ENCODE assay signal across 14 cellular contexts in genomic region chr2:144836635-144837350, GRCh38.
A peak's percentile ranks its signal among the peaks of the same experiment; 100 is the strongest.
DNase-seq lines count a peak whose midpoint lies in the region; ATAC-seq and TF ChIP-seq lines count a peak whose summit lies in the region.
"Had no signal": no experiment of that assay in that cellular context is flagged by ENCODE, and none has a peak within 500 bp of the region (broad histone marks: within the 10 kb centered on the region; RNA-seq: fewer than 3 reads in every experiment).

No MANE protein-coding gene starts in this region.

- intact Hi-C loops in Right ventricle myocardium inferior (cut with DNase I) = no loop called here

- H3K36me3 ChIP-seq in right atrium auricular region = no peaks in the 10 kb centered on the region
- no peaks in the 10 kb centered on the region for H3K36me3 ChIP-seq in adipocyte (ENCODE audit: control insufficient read depth, insufficient read depth, low read length, severe bottlenecking)
- H3K36me3 ChIP-seq: lower lobe of right lung had no signal

- no peak for TF ChIP-seq CTCF in right atrium auricular region (IDR thresholded peaks at IDR 0.05)
- no peak for TF ChIP-seq CTCF in fibroblast of villous mesenchyme (IDR thresholded peaks at IDR 0.05; ENCODE audit: insufficient read depth, low read depth, low read length)

- ATAC-seq in Right ventricle myocardium inferior (peak; percentile 49), HG02798 (IDR thresholded peaks at IDR 0.05; ENCODE audit: poor library complexity, unreplicated experiment) (no peak)
- ATAC-seq: activated CD8-positive, alpha-beta memory T cell treated with anti-CD3 and anti-CD28 coated beads, Interleukin-2, amount 10 ng/mL, durations not matched to agents 7 days and 5 days; lower lobe of right lung; stimulated activated naive CD8-positive, alpha-beta T cell treated with anti-CD3 and anti-CD28 coated beads, Interleukin-15, amount 100 ng/mL, for 72 hours had no signal

- H3K27ac ChIP-seq in right atrium auricular region = no peak overlapping the region
- H3K27ac ChIP-seq: epithelial cell of prostate, lower lobe of right lung, skin epidermis had no signal

- peak overlapping the region; percentile 35 for H3K9ac ChIP-seq in adipocyte (ENCODE audit: low read length)

- H3K4me1 ChIP-seq in right atrium auricular region (peaks cover 0 to 13% of the 10 kb centered on the region in 2 donors), adipocyte (ENCODE audit: control insufficient read depth, insufficient read depth, low read length) (peaks cover 35% of the 10 kb centered on the region)
- H3K4me1 ChIP-seq: lower lobe of right lung had no signal

- H3K9me3 ChIP-seq in right atrium auricular region = no peaks in the 10 kb centered on the region
- H3K9me3 ChIP-seq in adipocyte (ENCODE audit: control insufficient read depth, low read length) = no peaks in the 10 kb centered on the region
- H3K9me3 ChIP-seq: lower lobe of right lung had no signal

- DNase-seq in Right ventricle myocardium inferior (ENCODE audit: missing footprints) (no peak), right atrium auricular region (ENCODE audit: low spot score) (no peak), adipocyte (ENCODE audit: low read depth) (peak; percentile 63), fibroblast of villous mesenchyme (ENCODE audit: low read depth) (peak; percentile 17), stromal cell of bone marrow (ENCODE audit: low read depth) (peak; percentile 91), NCI-H187 (lab: John Stamatoyannopoulos, UW) (no peak), medulla oblongata (ENCODE audit: extremely low spot score) (no peak)
- DNase-seq: activated CD8-positive, alpha-beta memory T cell treated with anti-CD3 and anti-CD28 coated beads, Interleukin-2, amount 10 ng/mL, durations not matched to agents 7 days and 5 days; activated naive CD4-positive, alpha-beta T cell treated with anti-CD3 and anti-CD28 coated beads for 36 hours; lower lobe of right lung; stimulated activated naive CD8-positive, alpha-beta T cell treated with anti-CD3 and anti-CD28 coated beads, Interleukin-15, amount 100 ng/mL, for 72 hours had no signal

- no peak overlapping the region for H3K4me3 ChIP-seq in right atrium auricular region
- peak overlapping the region; percentile 68 for H3K4me3 ChIP-seq in adipocyte (ENCODE audit: low read length)
- no peak overlapping the region for H3K4me3 ChIP-seq in fibroblast of villous mesenchyme (ENCODE audit: low read depth, low read length)
- H3K4me3 ChIP-seq: lower lobe of right lung, skin epidermis had no signal

- H3K27me3 ChIP-seq in right atrium auricular region (no peaks in the 10 kb centered on the region), adipocyte (replicated peaks; ENCODE audit: control insufficient read depth, insufficient read depth, low read length) (no peaks in the 10 kb centered on the region)

Comparison
In these comparisons a context has a peak if more than half of its experiments do, and no peak if none do; other contexts are left out.
1. DNase-seq: peak in adipocyte (single experiment), fibroblast of villous mesenchyme (single experiment) and stromal cell of bone marrow (single experiment); none in Right ventricle myocardium inferior (single experiment), right atrium auricular region (single experiment), NCI-H187 (0 of 2) and medulla oblongata (single experiment).